ENCODE assay signal across 1 cellular context in genomic region chr17:55157165-55157564, GRCh38.
TF ChIP-seq lines count a peak whose summit lies in the region.

No MANE protein-coding gene starts in this region.

TF ChIP-seq in HEK293, 187 proteins besides CTCF, POLR2A, EP300 and RAD21 (continued from another document):
- TF ChIP-seq PRDM10 (tag by site-specific recombination; IDR thresholded peaks at IDR 0.05) (no peak), ZNF239 (tag by site-specific recombination; IDR thresholded peaks at IDR 0.05) (no peak), PRDM6 (tag by site-specific recombination; IDR thresholded peaks at IDR 0.05) (peak; percentile 38; the same call in 1 of the 2 replicates)
